18 cellular contexts compared by ENCODE assay signal in the genomic region with DNA sequence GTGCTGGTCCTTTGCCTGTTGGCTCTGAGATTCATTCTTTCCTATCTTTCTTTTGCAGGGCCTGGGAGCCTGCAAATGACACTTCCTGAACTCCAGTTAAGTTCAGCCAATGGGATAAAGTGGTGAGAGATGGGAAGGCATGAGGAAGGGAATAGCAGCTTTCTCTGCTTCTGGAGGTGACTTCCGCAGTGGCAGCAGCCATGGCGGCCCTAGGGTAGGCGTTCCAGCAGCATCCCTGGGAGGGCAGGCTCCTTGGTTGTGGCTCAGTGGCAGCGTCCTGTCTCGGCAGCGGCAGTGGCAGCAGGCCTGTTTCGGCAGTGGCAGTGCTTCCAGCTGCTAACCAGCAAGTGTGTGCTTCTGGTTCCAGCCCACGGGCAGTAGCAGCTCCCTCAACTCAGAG. TPM values are rescaled to one million over a fixed set of nuclear protein-coding genes. Genes with fewer than 3 reads are reported as not detected.
DNase-seq lines count a peak whose midpoint lies in the region; ATAC-seq, FAIRE-seq and TF ChIP-seq lines count a peak whose summit lies in the region.
"Had no signal": no experiment of that assay in that cellular context is flagged by ENCODE, and none has a peak within 500 bp of the region (broad histone marks: within the 10 kb centered on the region; RNA-seq: fewer than 3 reads in every experiment).

No MANE protein-coding gene starts in this region.

- H3K9me2 ChIP-seq in GM23338 (ENCODE audit: insufficient read depth), result no peaks in the 10 kb centered on the region

- peak overlapping the region; percentile 84; the same call in 1 of the 2 replicates for H2AFZ ChIP-seq in GM23338

- H3K27ac ChIP-seq in GM23338 (ENCODE audit: low read depth) (no peak overlapping the region), SJCRH30 (no peak overlapping the region; the same call in 1 of the 2 replicates), lower lobe of right lung (no peak overlapping the region)
- H3K27ac ChIP-seq: BLaER1 treated with 17β-estradiol and CSF1 and Interleukin-3, amounts not matched to agents 10 nM and 100 nM had no signal

- H3K36me3 Mint-ChIP-seq in GM23338 (ENCODE audit: low read depth) (no peaks in the 10 kb centered on the region), natural killer cell (no peaks in the 10 kb centered on the region)

- H3K27me3 ChIP-seq in GM23338 (ENCODE audit: insufficient read depth) (peaks cover 20% of the 10 kb centered on the region), SJCRH30 (no peaks in the 10 kb centered on the region), lower lobe of right lung (ENCODE audit: low read depth) (no peaks in the 10 kb centered on the region)
- H3K27me3 ChIP-seq: BLaER1 treated with 17β-estradiol and CSF1 and Interleukin-3, amounts not matched to agents 10 nM and 100 nM had no signal

- H3K9me3 ChIP-seq in SJCRH30 (replicated peaks) (no peaks in the 10 kb centered on the region), lower lobe of right lung (no peaks in the 10 kb centered on the region)
- H3K9me3 ChIP-seq: BLaER1 treated with 17β-estradiol and CSF1 and Interleukin-3, amounts not matched to agents 10 nM and 100 nM; HAP-1 had no signal

- H3K4me3 ChIP-seq in GM23338, result no peak overlapping the region
- peak overlapping the region; percentile 8 for H3K4me3 ChIP-seq in SJCRH30
- H3K4me3 ChIP-seq in lower lobe of right lung, result no peak overlapping the region
- H3K4me3 ChIP-seq: BLaER1 treated with 17β-estradiol and CSF1 and Interleukin-3, amounts not matched to agents 10 nM and 100 nM; HAP-1 had no signal

- H3K79me2 ChIP-seq in GM23338 (replicated peaks; ENCODE audit: insufficient read depth), result no peaks in the 10 kb centered on the region

- H3K4me3 Mint-ChIP-seq in GM23338 (no peak overlapping the region), natural killer cell (no peak overlapping the region)
- H3K4me3 Mint-ChIP-seq: CD4-positive, CD25-positive, alpha-beta regulatory T cell; HFFc6 had no signal

- no peak for FAIRE-seq in GM19239 (lab: Jason Lieb, UNC)
- FAIRE-seq: GM18507, HepG2, HTR-8/SVneo had no signal

- intact Hi-C loops in lower lobe of right lung (cut with DNase I) (no loop called here), posterior vena cava (cut with DNase I) (no loop called here), natural killer cell (cut with micrococcal nuclease) (no loop called here)

- no peaks in the 10 kb centered on the region for H4K20me1 ChIP-seq in GM23338 (replicated peaks; ENCODE audit: insufficient read depth)
- H4K20me1 ChIP-seq: BLaER1 treated with 17β-estradiol and CSF1 and Interleukin-3, amounts not matched to agents 10 nM and 100 nM had no signal

- H3K36me3 ChIP-seq in GM23338 (ENCODE audit: insufficient read depth) (no peaks in the 10 kb centered on the region), SJCRH30 (no peaks in the 10 kb centered on the region), lower lobe of right lung (no peaks in the 10 kb centered on the region)
- H3K36me3 ChIP-seq: BLaER1 treated with 17β-estradiol and CSF1 and Interleukin-3, amounts not matched to agents 10 nM and 100 nM; HAP-1 had no signal

- no peaks in the 10 kb centered on the region for H3K9me3 Mint-ChIP-seq in GM23338
- no peaks in the 10 kb centered on the region for H3K9me3 Mint-ChIP-seq in natural killer cell
- H3K9me3 Mint-ChIP-seq: CD4-positive, CD25-positive, alpha-beta regulatory T cell; HFFc6 had no signal

- TF ChIP-seq CTCF in GM23338 (conservative IDR thresholded peaks at IDR 0.05; ENCODE audit: low read depth in 2 of 2) (no peak), lower lobe of right lung (IDR thresholded peaks at IDR 0.05) (no peak), natural killer cell (IDR thresholded peaks at IDR 0.05) (no peak)

- ATAC-seq in GM23338, result peak; percentile 26
- no peak for ATAC-seq in lower lobe of right lung
- no peak for ATAC-seq in natural killer cell
- ATAC-seq in GM19324 (IDR thresholded peaks at IDR 0.05; ENCODE audit: low FRiP score, unreplicated experiment), result no peak
- ATAC-seq: HepG2 had no signal

- H3F3A ChIP-seq in GM23338 (replicated peaks; ENCODE audit: low read depth), result 0 out of 2 replicates have a peak, but pooled peaks cover 3% of the 10 kb centered on the region

- H3K4me1 Mint-ChIP-seq in GM23338, result peaks cover 16% of the 10 kb centered on the region
- peaks cover 0 to 13% of the 10 kb centered on the region in 2 donors for H3K4me1 Mint-ChIP-seq in natural killer cell

- H3K27me3 Mint-ChIP-seq in GM23338 (ENCODE audit: insufficient read depth, low read depth, poor library complexity) (peaks cover 21% of the 10 kb centered on the region), natural killer cell (ENCODE audit: low read depth in 2 of 2) (peaks cover 22 to 28% of the 10 kb centered on the region in 2 donors)

- H3K4me2 ChIP-seq in GM23338, result no peak overlapping the region

- H3K27ac Mint-ChIP-seq in GM23338 (no peak overlapping the region), natural killer cell (no peak overlapping the region)
- H3K27ac Mint-ChIP-seq: CD4-positive, CD25-positive, alpha-beta regulatory T cell; HFFc6 had no signal

- H3K4me1 ChIP-seq in GM23338 (ENCODE audit: insufficient read depth) (peaks cover 15% of the 10 kb centered on the region; the same call in 1 of the 2 replicates), SJCRH30 (peaks cover 50% of the 10 kb centered on the region), lower lobe of right lung (no peaks in the 10 kb centered on the region)
- H3K4me1 ChIP-seq: HAP-1 had no signal

- DNase-seq in GM23338 (ENCODE audit: low spot score), result no peak
- DNase-seq in SJCRH30, result peak; percentile 55 to 67
- peak; percentile 16 for DNase-seq in lower lobe of right lung
- DNase-seq in posterior vena cava (ENCODE audit: low spot score), result peak; percentile 66
- DNase-seq in GM19239 (ENCODE audit: insufficient read length, low spot score), result no peak
- no peak for DNase-seq in DMS53 treated with DMSO at 0.1 percent for 48 hours (lab: John Stamatoyannopoulos, UW; ENCODE audit: unreplicated experiment)
- DNase-seq in natural killer cell, result no peak
- DNase-seq: 8988T; AML-193; CD4-positive, CD25-positive, alpha-beta regulatory T cell; DMS53; HFFc6 had no signal

TF ChIP-seq in GM23338, 12 proteins besides CTCF, POLR2A, EP300 and RAD21:
- TF ChIP-seq CREB1 (CRISPR knock-in tag; IDR thresholded peaks at IDR 0.05; ENCODE audit: low read depth) (no peak), STAT1 (IDR thresholded peaks at IDR 0.05; ENCODE audit: unreplicated experiment) (no peak)
- TF ChIP-seq, protein P1, sequence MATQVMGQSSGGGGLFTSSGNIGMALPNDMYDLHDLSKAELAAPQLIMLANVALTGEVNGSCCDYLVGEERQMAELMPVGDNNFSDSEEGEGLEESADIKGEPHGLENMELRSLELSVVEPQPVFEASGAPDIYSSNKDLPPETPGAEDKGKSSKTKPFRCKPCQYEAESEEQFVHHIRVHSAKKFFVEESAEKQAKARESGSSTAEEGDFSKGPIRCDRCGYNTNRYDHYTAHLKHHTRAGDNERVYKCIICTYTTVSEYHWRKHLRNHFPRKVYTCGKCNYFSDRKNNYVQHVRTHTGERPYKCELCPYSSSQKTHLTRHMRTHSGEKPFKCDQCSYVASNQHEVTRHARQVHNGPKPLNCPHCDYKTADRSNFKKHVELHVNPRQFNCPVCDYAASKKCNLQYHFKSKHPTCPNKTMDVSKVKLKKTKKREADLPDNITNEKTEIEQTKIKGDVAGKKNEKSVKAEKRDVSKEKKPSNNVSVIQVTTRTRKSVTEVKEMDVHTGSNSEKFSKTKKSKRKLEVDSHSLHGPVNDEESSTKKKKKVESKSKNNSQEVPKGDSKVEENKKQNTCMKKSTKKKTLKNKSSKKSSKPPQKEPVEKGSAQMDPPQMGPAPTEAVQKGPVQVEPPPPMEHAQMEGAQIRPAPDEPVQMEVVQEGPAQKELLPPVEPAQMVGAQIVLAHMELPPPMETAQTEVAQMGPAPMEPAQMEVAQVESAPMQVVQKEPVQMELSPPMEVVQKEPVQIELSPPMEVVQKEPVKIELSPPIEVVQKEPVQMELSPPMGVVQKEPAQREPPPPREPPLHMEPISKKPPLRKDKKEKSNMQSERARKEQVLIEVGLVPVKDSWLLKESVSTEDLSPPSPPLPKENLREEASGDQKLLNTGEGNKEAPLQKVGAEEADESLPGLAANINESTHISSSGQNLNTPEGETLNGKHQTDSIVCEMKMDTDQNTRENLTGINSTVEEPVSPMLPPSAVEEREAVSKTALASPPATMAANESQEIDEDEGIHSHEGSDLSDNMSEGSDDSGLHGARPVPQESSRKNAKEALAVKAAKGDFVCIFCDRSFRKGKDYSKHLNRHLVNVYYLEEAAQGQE (IDR thresholded peaks at IDR 0.05; ENCODE audit: unreplicated experiment), result no peak

RNA-seq across cellular contexts. Expression of gene MDFI, which starts 7.3 kb away (rescaled TPM):
- 41.5 and 51.4 TPM in 2 replicates for total RNA-seq in GM23338 (2014; rRNA removed; shearing (Covaris generic))
- polyA plus RNA-seq in GM23338 (2016; fragmentation: Nextera tagmentation; extraction: Ambion mirVana), result 2.8 and 3.4 TPM in 2 replicates
- total RNA-seq in SJCRH30 (2014; rRNA removed; shearing (Covaris generic)), result 166 and 176 TPM in 2 replicates
- 10.6 TPM for total RNA-seq in lower lobe of right lung
- total RNA-seq in posterior vena cava, result 1 to 10 TPM; 5.4 to 6.5 TPM
- not detected for total RNA-seq in natural killer cell
- total RNA-seq: CD4-positive, CD25-positive, alpha-beta regulatory T cell; HepG2 had no signal
- polyA plus RNA-seq: CD4-positive, CD25-positive, alpha-beta regulatory T cell had no signal

Comparison
In these comparisons a context has a peak if more than half of its experiments do, and no peak if none do; other contexts are left out.
1. DNase-seq: peak in SJCRH30 (2 of 2), lower lobe of right lung (single experiment) and posterior vena cava (single experiment); none in GM23338 (single experiment), GM19239 (single experiment), DMS53 treated with DMSO at 0.1 percent for 48 hours (single experiment) and natural killer cell (single experiment).
2. RNA of gene MDFI, which starts 7.3 kb away (total RNA-seq): 166 to 176 TPM in SJCRH30, 41.5 to 51.4 TPM in GM23338, 10.6 TPM in lower lobe of right lung (single experiment) and 5.4 to 6.5 TPM in posterior vena cava; not detected in natural killer cell; every median in the first group is over 4 times any median in the second.